Comparison of ENCODE assay signal across 20 cellular contexts in the genomic region with DNA sequence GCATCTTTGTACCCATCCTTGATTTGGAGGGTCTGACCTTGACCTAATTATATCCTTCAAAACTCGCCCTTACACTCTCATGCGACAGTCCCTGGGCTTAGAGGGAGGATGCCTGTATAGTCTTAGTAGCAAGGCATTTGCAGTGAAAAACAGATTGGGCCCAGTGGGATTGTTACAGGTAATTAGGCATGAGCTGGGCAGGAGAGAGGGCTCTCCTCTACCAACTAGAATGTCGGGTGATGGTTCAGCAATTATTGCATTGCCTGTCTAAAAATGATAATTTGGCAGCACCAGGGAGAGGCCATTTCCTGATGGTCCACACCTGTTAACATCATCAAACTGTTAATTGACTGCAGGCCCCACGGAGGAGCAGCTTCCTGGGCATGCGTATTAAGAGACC.
"Had no signal": no experiment of that assay in that cellular context is flagged by ENCODE, and none has a peak within 500 bp of the region (broad histone marks: within the 10 kb centered on the region; RNA-seq: fewer than 3 reads in every experiment).

No MANE protein-coding gene starts in this region.

- H3K27me3 Mint-ChIP-seq: activated CD4-positive, alpha-beta T cell treated with anti-CD3 and anti-CD28 coated beads, Interleukin-2, amount 10 ng/mL, durations not matched to agents 7 days and 5 days; activated naive CD4-positive, alpha-beta T cell treated with anti-CD3 and anti-CD28 coated beads, Interleukin-2, amount 10 ng/mL, durations not matched to agents 7 days and 5 days; activated naive CD8-positive, alpha-beta T cell treated with anti-CD3 and anti-CD28 coated beads, Interleukin-2, amount 50 U/mL, for 24 hours; naive thymus-derived CD8-positive, alpha-beta T cell had no signal

- H3K4me1 Mint-ChIP-seq: activated CD4-positive, alpha-beta T cell treated with anti-CD3 and anti-CD28 coated beads, Interleukin-2, amount 10 ng/mL, durations not matched to agents 7 days and 5 days; activated naive CD4-positive, alpha-beta T cell treated with anti-CD3 and anti-CD28 coated beads, Interleukin-2, amount 10 ng/mL, durations not matched to agents 7 days and 5 days; naive thymus-derived CD8-positive, alpha-beta T cell had no signal

- H3K36me3 Mint-ChIP-seq: activated naive CD4-positive, alpha-beta T cell treated with anti-CD3 and anti-CD28 coated beads, Interleukin-2, amount 10 ng/mL, durations not matched to agents 7 days and 5 days had no signal

- DNase-seq: activated CD4-positive, alpha-beta T cell treated with anti-CD3 and anti-CD28 coated beads, Interleukin-2, amount 10 ng/mL, durations not matched to agents 7 days and 5 days; activated CD4-positive, CD25-positive, alpha-beta regulatory T cell; activated CD8-positive, alpha-beta memory T cell treated with anti-CD3 and anti-CD28 coated beads, Interleukin-2, amount 50 U/mL, for 4 hours; activated effector memory CD4-positive, alpha-beta T cell treated with Interleukin-2 at 50 U/mL for 16 hours; activated naive CD4-positive, alpha-beta T cell treated with anti-CD3 and anti-CD28 coated beads, Interleukin-2, amount 10 ng/mL, durations not matched to agents 7 days and 5 days; activated naive CD8-positive, alpha-beta T cell treated with anti-CD3 and anti-CD28 coated beads, Interleukin-2, amount 50 U/mL, for 24 hours; activated T-cell treated with anti-CD3 and anti-CD28 coated beads, Interleukin-2, amount 50 U/mL, for 4 hours; brain microvascular endothelial cell; dermis blood vessel endothelial cell; effector memory CD4-positive, alpha-beta T cell; mesendoderm; naive thymus-derived CD8-positive, alpha-beta T cell; sigmoid colon; spleen; stimulated activated naive CD4-positive, alpha-beta T cell; T1000; thyroid gland; uterus had no signal

- H3K27ac Mint-ChIP-seq: activated CD4-positive, alpha-beta T cell treated with anti-CD3 and anti-CD28 coated beads, Interleukin-2, amount 10 ng/mL, durations not matched to agents 7 days and 5 days; activated naive CD4-positive, alpha-beta T cell treated with anti-CD3 and anti-CD28 coated beads, Interleukin-2, amount 10 ng/mL, durations not matched to agents 7 days and 5 days; activated naive CD8-positive, alpha-beta T cell treated with anti-CD3 and anti-CD28 coated beads, Interleukin-2, amount 50 U/mL, for 24 hours had no signal

- H3K9ac ChIP-seq: parathyroid adenoma had no signal

- H3K4me1 ChIP-seq: parathyroid adenoma had no signal

- H3K27ac ChIP-seq: brain microvascular endothelial cell, neutrophil, parathyroid adenoma had no signal

- ATAC-seq: activated naive CD8-positive, alpha-beta T cell treated with anti-CD3 and anti-CD28 coated beads, Interleukin-2, amount 50 U/mL, for 24 hours; activated T-cell treated with anti-CD3 and anti-CD28 coated beads, Interleukin-2, amount 50 U/mL, for 4 hours; naive thymus-derived CD8-positive, alpha-beta T cell had no signal

- H3K36me3 ChIP-seq: brain microvascular endothelial cell, neutrophil, thyroid gland, uterus had no signal

- H3K9me3 ChIP-seq: neutrophil, sigmoid colon, thyroid gland, uterus had no signal

- H3K9me3 Mint-ChIP-seq: activated CD4-positive, alpha-beta T cell treated with anti-CD3 and anti-CD28 coated beads, Interleukin-2, amount 10 ng/mL, durations not matched to agents 7 days and 5 days; activated naive CD4-positive, alpha-beta T cell treated with anti-CD3 and anti-CD28 coated beads, Interleukin-2, amount 10 ng/mL, durations not matched to agents 7 days and 5 days; activated naive CD8-positive, alpha-beta T cell treated with anti-CD3 and anti-CD28 coated beads, Interleukin-2, amount 50 U/mL, for 24 hours; activated T-cell treated with anti-CD3 and anti-CD28 coated beads, Interleukin-2, amount 50 U/mL, for 4 hours; naive thymus-derived CD8-positive, alpha-beta T cell had no signal

- H2AFZ ChIP-seq: parathyroid adenoma had no signal

- H3K4me3 Mint-ChIP-seq: activated CD4-positive, alpha-beta T cell treated with anti-CD3 and anti-CD28 coated beads, Interleukin-2, amount 10 ng/mL, durations not matched to agents 7 days and 5 days; activated naive CD4-positive, alpha-beta T cell treated with anti-CD3 and anti-CD28 coated beads, Interleukin-2, amount 10 ng/mL, durations not matched to agents 7 days and 5 days; activated naive CD8-positive, alpha-beta T cell treated with anti-CD3 and anti-CD28 coated beads, Interleukin-2, amount 50 U/mL, for 24 hours; activated T-cell treated with anti-CD3 and anti-CD28 coated beads, Interleukin-2, amount 50 U/mL, for 4 hours; naive thymus-derived CD8-positive, alpha-beta T cell had no signal

- H3K4me3 ChIP-seq: sigmoid colon, spleen, thyroid gland, uterus had no signal

- H3K27me3 ChIP-seq: brain microvascular endothelial cell, neutrophil, sigmoid colon, spleen, thyroid gland, uterus had no signal
